Comparison of ENCODE assay signal across 8 cellular contexts in the genomic region with DNA sequence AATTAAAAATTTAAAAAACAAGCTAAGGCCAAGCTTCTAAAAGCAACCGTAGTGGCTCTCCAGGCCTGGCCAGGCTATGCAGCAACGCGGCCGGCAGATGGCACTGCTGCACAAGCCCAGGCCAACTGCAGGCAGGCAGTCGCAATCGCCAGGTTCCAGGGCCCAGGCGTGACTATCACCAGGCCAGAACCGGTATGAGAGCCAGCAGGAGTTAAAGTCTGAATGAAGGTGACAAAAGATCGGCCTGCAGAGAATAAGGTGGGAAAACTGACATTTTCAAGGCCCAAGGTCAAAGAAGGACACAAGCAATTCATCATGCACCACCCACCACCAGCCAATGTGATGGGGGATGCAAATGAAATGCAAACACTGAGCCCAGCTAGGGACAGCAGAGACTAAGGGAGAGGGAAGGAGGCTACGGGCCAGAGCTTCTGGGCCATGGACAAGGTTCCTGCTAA. TPM values are rescaled to one million over a fixed set of nuclear protein-coding genes. Genes with fewer than 3 reads are reported as not detected.
DNase-seq lines count a peak whose midpoint lies in the region; ATAC-seq and TF ChIP-seq lines count a peak whose summit lies in the region.

No MANE protein-coding gene starts in this region.

- no peaks in the 10 kb centered on the region for H3K9me3 ChIP-seq in liver (ENCODE audit: control insufficient read depth in 4 of 4, low read length in 3 of 4)

- 4% methylated on average over 10 of the region's 10 CpGs for WGBS in liver

- peak; percentile 96 to 99 for TF ChIP-seq RAD21 in liver (IDR thresholded peaks at IDR 0.05)

- ATAC-seq in HG03342 (IDR thresholded peaks at IDR 0.05; ENCODE audit: unreplicated experiment) = no peak

- peak; percentile 91 for DNase-seq in DMS53 (lab: John Stamatoyannopoulos, UW)
- peak; percentile 31 for DNase-seq in HFF-Myc (ENCODE audit: extremely low read depth, low read depth)
- peak; percentile 56 for DNase-seq in NCI-H345 treated with DMSO at 0.1 percent for 48 hours (lab: John Stamatoyannopoulos, UW; ENCODE audit: unreplicated experiment)
- DNase-seq in activated CD4-positive, alpha-beta T cell treated with anti-CD3 and anti-CD28 coated beads, Interleukin-2, amount 50 U/mL, for 1 hour = peak; percentile 68
- DNase-seq in dedifferentiated amniotic fluid mesenchymal stem cell (ENCODE audit: extremely low spot score) = peak; percentile 61
- DNase-seq in stimulated activated CD4-positive, alpha-beta T cell treated with anti-CD3 and anti-CD28 coated beads, Interleukin-4, amount 100 ng/mL, for 24 hours = peak; percentile 75

- peak; percentile 99 for TF ChIP-seq CTCF in HFF-Myc (IDR thresholded peaks at IDR 0.05; ENCODE audit: low read depth, low read length, missing control alignments)
- TF ChIP-seq CTCF in liver (IDR thresholded peaks at IDR 0.05; ENCODE audit: low read depth, low read length, missing input control) = peak; percentile 96

- H3K9ac ChIP-seq in liver (ENCODE audit: low read depth in 1 of 2, low read length in 2 of 2) = no peak overlapping the region

- no peak overlapping the region for H3K4me3 ChIP-seq in HFF-Myc (replicated peaks; ENCODE audit: low read depth, low read length)
- no peak overlapping the region for H3K4me3 ChIP-seq in liver (ENCODE audit: low read depth in 1 of 3, low read length in 3 of 3)

- H3K4me1 ChIP-seq in liver (ENCODE audit: control insufficient read depth in 4 of 4, insufficient read depth in 4 of 4, low read length in 3 of 4) = peaks cover 0 to 4% (median 0%) of the 10 kb centered on the region in 4 donors

- no peak overlapping the region for H3K27ac ChIP-seq in liver (ENCODE audit: low read depth in 1 of 2, low read length in 2 of 2)

- no peaks in the 10 kb centered on the region for H3K36me3 ChIP-seq in liver (ENCODE audit: control insufficient read depth in 4 of 4, insufficient read depth in 3 of 4, low read depth in 1 of 4, low read length in 3 of 4)

- no peaks in the 10 kb centered on the region for H3K27me3 ChIP-seq in liver (ENCODE audit: control insufficient read depth in 4 of 4, insufficient read depth in 4 of 4, low read length in 3 of 4)

TF ChIP-seq in liver, 16 proteins besides CTCF, POLR2A, EP300 and RAD21:
- no peak for TF ChIP-seq FOXA2 (IDR thresholded peaks at IDR 0.05)
- peak in 1 of 2 donors; percentile 38 for TF ChIP-seq HNF4A (conservative IDR thresholded peaks at IDR 0.05)

RNA-seq across cellular contexts. Expression of a gene that starts 43.6 kb away (rescaled TPM):
- total RNA-seq in liver = under 1 TPM; 0.05 to 0.25 TPM
- polyA plus RNA-seq in liver = under 1 TPM; 0.03 to 0.25 TPM

Comparison
In these comparisons a context has a peak if more than half of its experiments do, and no peak if none do; other contexts are left out.
1. DNase-seq: peak in every context shown above with its lines; median percentile 91 in DMS53; 75 in stimulated activated CD4-positive, alpha-beta T cell treated with anti-CD3 and anti-CD28 coated beads, Interleukin-4, amount 100 ng/mL, for 24 hours; 68 in activated CD4-positive, alpha-beta T cell treated with anti-CD3 and anti-CD28 coated beads, Interleukin-2, amount 50 U/mL, for 1 hour; 61 in dedifferentiated amniotic fluid mesenchymal stem cell; 56 in NCI-H345 treated with DMSO at 0.1 percent for 48 hours; 31 in HFF-Myc.